Comparison of ENCODE assay signal across 1 cellular context in genomic region chr5:38830521-38831051, GRCh38.
TF ChIP-seq lines count a peak whose summit lies in the region.

No MANE protein-coding gene starts in this region.

TF ChIP-seq in HepG2, 621 proteins besides CTCF, POLR2A, EP300 and RAD21 (continued from another document and continues in another):
- TF ChIP-seq ZBTB26 (CRISPR knock-in tag; IDR thresholded peaks at IDR 0.05; ENCODE audit: borderline replicate concordance): peak; percentile 58; the same call in 1 of the 2 replicates
- no peak for TF ChIP-seq SCMH1 (CRISPR knock-in tag; IDR thresholded peaks at IDR 0.05; ENCODE audit: borderline replicate concordance)
- no peak for TF ChIP-seq POLR2AphosphoS2 (IDR thresholded peaks at IDR 0.05; ENCODE audit: low read depth, low read length)
- no peak for TF ChIP-seq ZBTB3 (CRISPR knock-in tag; IDR thresholded peaks at IDR 0.05; ENCODE audit: borderline replicate concordance, low read depth)
- TF ChIP-seq ATF3 (CRISPR knock-in tag; IDR thresholded peaks at IDR 0.05): peak; percentile 61; the same call in 1 of the 2 replicates
- TF ChIP-seq ETS1 (CRISPR knock-in tag; IDR thresholded peaks at IDR 0.05): no peak
- peak; percentile 87 for TF ChIP-seq HNF4A (CRISPR knock-in tag; IDR thresholded peaks at IDR 0.05)
- no peak for TF ChIP-seq FIP1L1 (IDR thresholded peaks at IDR 0.05; ENCODE audit: borderline replicate concordance, insufficient read depth, low read depth, low read length)
- TF ChIP-seq THAP7 (CRISPR knock-in tag; IDR thresholded peaks at IDR 0.05): no peak
- no peak for TF ChIP-seq MAZ (IDR thresholded peaks at IDR 0.05; ENCODE audit: borderline replicate concordance, low read depth, low read length)
- no peak for TF ChIP-seq MAZ (CRISPR knock-in tag; IDR thresholded peaks at IDR 0.05; ENCODE audit: low read depth)
- TF ChIP-seq ZNF121 (CRISPR knock-in tag; IDR thresholded peaks at IDR 0.05): no peak
- TF ChIP-seq FOXM1 (CRISPR knock-in tag; IDR thresholded peaks at IDR 0.05): no peak
- no peak for TF ChIP-seq ZNF704 (CRISPR knock-in tag; IDR thresholded peaks at IDR 0.05; ENCODE audit: borderline replicate concordance)
- no peak for TF ChIP-seq WIZ (CRISPR knock-in tag; IDR thresholded peaks at IDR 0.05)
- TF ChIP-seq ZSCAN5A (CRISPR knock-in tag; IDR thresholded peaks at IDR 0.05; ENCODE audit: borderline replicate concordance): no peak
- TF ChIP-seq ELF3 (CRISPR knock-in tag; IDR thresholded peaks at IDR 0.05): peak; percentile 65
- no peak for TF ChIP-seq ZNF414 (CRISPR knock-in tag; IDR thresholded peaks at IDR 0.05)
- 0 out of 2 replicates have a peak, but pooled peaks have one; percentile 4 for TF ChIP-seq ZNF33A (CRISPR knock-in tag; IDR thresholded peaks at IDR 0.05; ENCODE audit: borderline replicate concordance)
- no peak for TF ChIP-seq KLF12 (CRISPR knock-in tag; IDR thresholded peaks at IDR 0.05; ENCODE audit: borderline replicate concordance)
- TF ChIP-seq KAT2B (IDR thresholded peaks at IDR 0.05; ENCODE audit: borderline replicate concordance, low read depth, low read length): no peak
- no peak for TF ChIP-seq ZNF776 (CRISPR knock-in tag; IDR thresholded peaks at IDR 0.05)
- TF ChIP-seq NFKB2 (CRISPR knock-in tag; IDR thresholded peaks at IDR 0.05; ENCODE audit: borderline replicate concordance): no peak
- TF ChIP-seq MIER2 (CRISPR knock-in tag; IDR thresholded peaks at IDR 0.05): no peak; the same call in 1 of the 2 replicates
- no peak for TF ChIP-seq CEBPZ (IDR thresholded peaks at IDR 0.05; ENCODE audit: low read length)
- 0 out of 2 replicates have a peak, but pooled peaks have one; percentile 2 for TF ChIP-seq MAFF (IDR thresholded peaks at IDR 0.05; ENCODE audit: low read depth, low read length)
- no peak for TF ChIP-seq ZNF720 (CRISPR knock-in tag; IDR thresholded peaks at IDR 0.05)
- TF ChIP-seq KLF11 (CRISPR knock-in tag; IDR thresholded peaks at IDR 0.05): no peak
- no peak for TF ChIP-seq NFYB (CRISPR knock-in tag; IDR thresholded peaks at IDR 0.05)
- peak; percentile 43; the same call in 1 of the 2 replicates for TF ChIP-seq ZNF317 (CRISPR knock-in tag; IDR thresholded peaks at IDR 0.05)
- TF ChIP-seq FOXO1 (CRISPR knock-in tag; IDR thresholded peaks at IDR 0.05): peak; percentile 73; the same call in 1 of the 2 replicates
- TF ChIP-seq ZNF558 (CRISPR knock-in tag; IDR thresholded peaks at IDR 0.05; ENCODE audit: borderline replicate concordance): no peak
- no peak for TF ChIP-seq SNAPC4 (CRISPR knock-in tag; IDR thresholded peaks at IDR 0.05)
- no peak for TF ChIP-seq ZFP37 (CRISPR knock-in tag; IDR thresholded peaks at IDR 0.05; ENCODE audit: borderline replicate concordance)
- no peak for TF ChIP-seq PHF20 (CRISPR knock-in tag; IDR thresholded peaks at IDR 0.05)
- peak; percentile 78 for TF ChIP-seq CCDC6 (CRISPR knock-in tag; IDR thresholded peaks at IDR 0.05)
- peak in 1 of 2 experiments; percentile 52; a peak in 1 of 4 replicates for TF ChIP-seq ATF4 (CRISPR knock-in tag; IDR thresholded peaks at IDR 0.05)
- no peak for TF ChIP-seq RFX1 (IDR thresholded peaks at IDR 0.05)
- no peak for TF ChIP-seq ATAD3A (CRISPR knock-in tag; IDR thresholded peaks at IDR 0.05)
- TF ChIP-seq NAIF1 (CRISPR knock-in tag; IDR thresholded peaks at IDR 0.05; ENCODE audit: borderline replicate concordance): no peak
- TF ChIP-seq ZNF280B (CRISPR knock-in tag; IDR thresholded peaks at IDR 0.05; ENCODE audit: borderline replicate concordance): no peak
- TF ChIP-seq TFE3 (CRISPR knock-in tag; IDR thresholded peaks at IDR 0.05): peak; percentile 39; the same call in 1 of the 2 replicates
- no peak for TF ChIP-seq ZNF678 (CRISPR knock-in tag; IDR thresholded peaks at IDR 0.05)
- TF ChIP-seq SP4 (CRISPR knock-in tag; IDR thresholded peaks at IDR 0.05): no peak
- TF ChIP-seq TOE1 (CRISPR knock-in tag; IDR thresholded peaks at IDR 0.05): no peak
